10 cellular contexts compared by ENCODE assay signal in the genomic region with DNA sequence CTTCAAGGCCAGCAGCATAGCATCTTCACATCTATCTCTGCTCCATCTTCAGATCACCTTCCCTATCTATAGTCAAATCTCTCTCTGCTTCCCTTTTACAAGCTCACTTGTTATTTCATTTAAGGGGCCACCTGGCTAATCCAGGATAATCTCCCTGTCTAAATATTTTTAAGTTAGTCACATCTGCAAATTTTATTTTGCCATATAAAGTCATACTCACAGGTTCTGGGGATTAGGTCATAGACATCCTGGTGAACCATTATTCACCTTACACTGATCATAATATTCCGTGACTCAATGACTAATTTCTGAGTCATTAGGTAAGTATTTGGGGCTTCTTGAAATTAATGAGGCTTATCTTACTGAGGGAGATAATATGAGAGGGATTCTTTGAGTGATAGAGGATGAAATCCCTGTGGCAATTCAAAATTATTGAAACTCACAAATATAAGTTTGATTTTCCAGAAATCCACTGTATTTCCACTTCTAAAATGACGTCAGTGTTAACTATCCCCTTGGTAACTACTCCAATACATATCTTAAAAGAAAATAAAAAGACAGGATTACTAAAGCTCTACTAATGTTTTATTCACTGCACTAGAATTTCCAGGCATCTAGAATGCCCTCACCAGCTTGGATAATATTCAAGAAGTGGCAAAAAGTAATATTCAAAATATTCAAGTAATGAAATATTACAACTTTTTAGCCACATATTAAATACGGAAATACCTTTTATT.
DNase-seq lines count a peak whose midpoint lies in the region; TF ChIP-seq lines count a peak whose summit lies in the region.
"Had no signal": no experiment of that assay in that cellular context is flagged by ENCODE, and none has a peak within 500 bp of the region (broad histone marks: within the 10 kb centered on the region; RNA-seq: fewer than 3 reads in every experiment).

No MANE protein-coding gene starts in this region.

- DNase-seq in DMS53 (lab: John Stamatoyannopoulos, UW) (peak; percentile 20), DMS53 treated with DMSO at 0.1 percent for 48 hours (lab: John Stamatoyannopoulos, UW; ENCODE audit: unreplicated experiment) (no peak), NCI-H82 (lab: John Stamatoyannopoulos, UW) (peak; percentile 65), cardiac fibroblast (ENCODE audit: low read depth in 2 of 2) (peak; percentile 37 to 94), renal cortical epithelial cell (ENCODE audit: low read depth) (peak; percentile 98), cardiac septum (ENCODE audit: low spot score) (no peak), NCI-H2171 treated with DMSO at 0.1 percent for 48 hours (lab: John Stamatoyannopoulos, UW) (no peak)
- DNase-seq in activated CD8-positive, alpha-beta memory T cell treated with anti-CD3 and anti-CD28 coated beads, Interleukin-2, amount 50 U/mL, for 48 hours = no peak
- DNase-seq: gastrocnemius medialis had no signal

- no peak for TF ChIP-seq CTCF in cardiac fibroblast (IDR thresholded peaks at IDR 0.05; ENCODE audit: low read depth, low read length)

- H3K4me3 ChIP-seq in cardiac fibroblast (replicated peaks in 1 of 2; ENCODE audit: low read depth in 2 of 2, low read length in 2 of 2) = no peak overlapping the region
- H3K4me3 ChIP-seq: gastrocnemius medialis, skin epidermis had no signal

- intact Hi-C loops in cardiac septum (cut with DNase I) = no loop called here

Comparison
In these comparisons a context has a peak if more than half of its experiments do, and no peak if none do; other contexts are left out.
1. DNase-seq: peak in DMS53 (single experiment), NCI-H82 (single experiment), cardiac fibroblast (2 of 2) and renal cortical epithelial cell (single experiment); none in DMS53 treated with DMSO at 0.1 percent for 48 hours (single experiment), cardiac septum (single experiment), activated CD8-positive, alpha-beta memory T cell treated with anti-CD3 and anti-CD28 coated beads, Interleukin-2, amount 50 U/mL, for 48 hours (single experiment) and NCI-H2171 treated with DMSO at 0.1 percent for 48 hours (single experiment).